ENCODE assay signal across 35 cellular contexts in genomic region chr3:173630849-173631248, GRCh38.
"Had no signal": no experiment of that assay in that cellular context is flagged by ENCODE, and none has a peak within 500 bp of the region (broad histone marks: within the 10 kb centered on the region; RNA-seq: fewer than 3 reads in every experiment).

No MANE protein-coding gene starts in this region.

- H3K27me3 Mint-ChIP-seq: activated B cell treated with CpG ODN at 0.5 μM for 24 hours; activated CD4-positive, alpha-beta memory T cell treated with anti-CD3 and anti-CD28 coated beads for 36 hours; activated CD4-positive, alpha-beta T cell treated with anti-CD3 and anti-CD28 coated beads, Interleukin-2, amount 10 ng/mL, durations not matched to agents 24 days and 14 days; activated CD8-positive, alpha-beta T cell treated with anti-CD3 and anti-CD28 coated beads for 36 hours; activated naive CD8-positive, alpha-beta T cell treated with anti-CD3 and anti-CD28 coated beads for 36 hours; activated T-helper 17 cell treated with anti-CD3 and anti-CD28 coated beads, Interleukin-2, amount 50 U/mL, for 72 hours had no signal

- H3K9me3 ChIP-seq: adrenal gland, body of pancreas, breast epithelium had no signal

- H3K36me3 Mint-ChIP-seq: activated CD4-positive, alpha-beta memory T cell treated with anti-CD3 and anti-CD28 coated beads for 36 hours; activated naive CD4-positive, alpha-beta T cell treated with anti-CD3 and anti-CD28 coated beads, Interleukin-2, amount 50 U/mL, for 72 hours; activated naive CD8-positive, alpha-beta T cell treated with anti-CD3 and anti-CD28 coated beads for 36 hours had no signal

- ATAC-seq: activated CD8-positive, alpha-beta T cell treated with anti-CD3 and anti-CD28 coated beads for 36 hours; activated naive CD4-positive, alpha-beta T cell treated with anti-CD3 and anti-CD28 coated beads, Interleukin-2, amount 50 U/mL, for 72 hours; activated T-cell treated with anti-CD3 and anti-CD28 coated beads, Interleukin-2, amount 50 U/mL, for 4 hours; activated T-cell treated with anti-CD3 and anti-CD28 coated beads, Interleukin-2, amount 50 U/mL, for 72 hours; activated T-helper 17 cell treated with anti-CD3 and anti-CD28 coated beads, Interleukin-2, amount 50 U/mL, for 72 hours; body of pancreas had no signal

- H3K4me3 Mint-ChIP-seq: activated B cell treated with CpG ODN at 0.5 μM for 24 hours; activated CD4-positive, alpha-beta memory T cell treated with anti-CD3 and anti-CD28 coated beads for 36 hours; activated CD4-positive, alpha-beta T cell treated with anti-CD3 and anti-CD28 coated beads, Interleukin-2, amount 10 ng/mL, durations not matched to agents 24 days and 14 days; activated CD8-positive, alpha-beta T cell treated with anti-CD3 and anti-CD28 coated beads for 36 hours; activated naive CD4-positive, alpha-beta T cell treated with anti-CD3 and anti-CD28 coated beads for 36 hours; activated naive CD8-positive, alpha-beta T cell treated with anti-CD3 and anti-CD28 coated beads for 36 hours; activated T-cell treated with anti-CD3 and anti-CD28 coated beads, Interleukin-2, amount 50 U/mL, for 4 hours; activated T-cell treated with anti-CD3 and anti-CD28 coated beads, Interleukin-2, amount 50 U/mL, for 72 hours; activated T-helper 1 cell treated with anti-CD3 and anti-CD28 coated beads, Interleukin-12 subunit alpha, Interleukin-12 subunit beta, Interleukin-2, Interleukin-4 antibody, amounts not matched to agents 30 ng/mL and 10 ng/mL and 1 ng/mL, durations not matched to agents 14 hours and 24 hours and 36 hours; activated T-helper 17 cell treated with anti-CD3 and anti-CD28 coated beads, Interleukin-2, amount 50 U/mL, for 72 hours; T-helper 1 cell treated with Interleukin-12 subunit alpha and Interleukin-12 subunit beta and Interleukin-4 antibody, amounts not matched to agents 30 μg/mL and 1 μg/mL, for 36 hours; T-helper 2 cell treated with Interferon-gamma antibody and Interleukin-4, amounts not matched to agents 5 μg/mL and 100 μg/mL, for 36 hours had no signal

- H3K27me3 ChIP-seq: adrenal gland, body of pancreas, brain microvascular endothelial cell, breast epithelium had no signal

- H3K4me1 ChIP-seq: adrenal gland, breast epithelium had no signal

- H3K4me3 ChIP-seq: adrenal gland, body of pancreas, breast epithelium had no signal

- H3K4me1 Mint-ChIP-seq: activated B cell treated with CpG ODN at 0.5 μM for 24 hours; activated CD4-positive, alpha-beta T cell treated with anti-CD3 and anti-CD28 coated beads, Interleukin-2, amount 10 ng/mL, durations not matched to agents 24 days and 14 days; activated naive CD8-positive, alpha-beta T cell treated with anti-CD3 and anti-CD28 coated beads for 36 hours; activated T-helper 17 cell treated with anti-CD3 and anti-CD28 coated beads, Interleukin-2, amount 50 U/mL, for 72 hours had no signal

- H3K27ac Mint-ChIP-seq: activated B cell treated with CpG ODN at 0.5 μM for 24 hours; activated CD4-positive, alpha-beta memory T cell treated with anti-CD3 and anti-CD28 coated beads for 36 hours; activated CD4-positive, alpha-beta T cell treated with anti-CD3 and anti-CD28 coated beads, Interleukin-2, amount 10 ng/mL, durations not matched to agents 24 days and 14 days; activated CD8-positive, alpha-beta T cell treated with anti-CD3 and anti-CD28 coated beads for 36 hours; activated naive CD4-positive, alpha-beta T cell treated with anti-CD3 and anti-CD28 coated beads for 36 hours; activated naive CD4-positive, alpha-beta T cell treated with anti-CD3 and anti-CD28 coated beads, Interleukin-2, amount 50 U/mL, for 72 hours; activated naive CD8-positive, alpha-beta T cell treated with anti-CD3 and anti-CD28 coated beads for 36 hours; activated T-cell treated with anti-CD3 and anti-CD28 coated beads, Interleukin-2, amount 50 U/mL, for 72 hours; activated T-helper 1 cell treated with anti-CD3 and anti-CD28 coated beads, Interleukin-12 subunit alpha, Interleukin-12 subunit beta, Interleukin-2, Interleukin-4 antibody, amounts not matched to agents 30 ng/mL and 10 ng/mL and 1 ng/mL, durations not matched to agents 14 hours and 24 hours and 36 hours; activated T-helper 17 cell treated with anti-CD3 and anti-CD28 coated beads, Interleukin-2, amount 50 U/mL, for 72 hours; T-helper 1 cell treated with Interleukin-12 subunit alpha and Interleukin-12 subunit beta and Interleukin-4 antibody, amounts not matched to agents 30 μg/mL and 1 μg/mL, for 36 hours; T-helper 2 cell treated with Interferon-gamma antibody and Interleukin-4, amounts not matched to agents 5 μg/mL and 100 μg/mL, for 36 hours had no signal

- H3K27ac ChIP-seq: adrenal gland, body of pancreas, brain microvascular endothelial cell, breast epithelium, VCaP had no signal

- DNase-seq: activated B cell treated with CpG ODN at 0.5 μM for 24 hours; activated CD4-positive, alpha-beta memory T cell treated with anti-CD3 and anti-CD28 coated beads for 36 hours; activated CD4-positive, alpha-beta T cell treated with anti-CD3 and anti-CD28 coated beads for 4 hours; activated CD4-positive, alpha-beta T cell treated with anti-CD3 and anti-CD28 coated beads, Interleukin-2, amount 10 ng/mL, durations not matched to agents 24 days and 14 days; activated CD4-positive, alpha-beta T cell treated with anti-CD3 and anti-CD28 coated beads, Interleukin-2, amount 50 U/mL, for 1 hour; activated CD4-positive, alpha-beta T cell treated with anti-CD3 and anti-CD28 coated beads, Interleukin-2, amount 50 U/mL, for 4 hours; activated CD4-positive, CD25-positive, alpha-beta regulatory T cell treated with anti-CD3 and anti-CD28 coated beads, Interleukin-2, amount 50 U/mL, for 72 hours; activated CD8-positive, alpha-beta memory T cell treated with anti-CD3 and anti-CD28 coated beads, Interleukin-2, amount 50 U/mL, for 4 hours; activated CD8-positive, alpha-beta T cell treated with anti-CD3 and anti-CD28 coated beads for 36 hours; activated effector memory CD4-positive, alpha-beta T cell treated with anti-CD3 and anti-CD28 coated beads, Interleukin-2, amount 50 U/mL, for 16 hours; activated gamma-delta T cell treated with Interleukin-2 at 50 U/mL for 16 hours; activated naive CD4-positive, alpha-beta T cell; activated naive CD4-positive, alpha-beta T cell treated with anti-CD3 and anti-CD28 coated beads for 36 hours; activated naive CD4-positive, alpha-beta T cell treated with anti-CD3 and anti-CD28 coated beads, Interleukin-2, amount 50 U/mL, for 16 hours; activated naive CD8-positive, alpha-beta T cell treated with anti-CD3 and anti-CD28 coated beads for 36 hours; activated T-cell treated with anti-CD3 and anti-CD28 coated beads for 4 hours; activated T-cell treated with anti-CD3 and anti-CD28 coated beads, Interleukin-2, amount 50 U/mL, for 1 hour; activated T-cell treated with anti-CD3 and anti-CD28 coated beads, Interleukin-2, amount 50 U/mL, for 4 hours; activated T-cell treated with anti-CD3 and anti-CD28 coated beads, Interleukin-2, amount 50 U/mL, for 72 hours; adrenal gland; amniotic stem cell; aorta; body of pancreas; brain microvascular endothelial cell; central memory CD4-positive, alpha-beta T cell; T-helper 1 cell; T-helper 2 cell; T-helper 9 cell had no signal

- H3K9me3 Mint-ChIP-seq: activated CD4-positive, alpha-beta memory T cell treated with anti-CD3 and anti-CD28 coated beads for 36 hours; activated CD4-positive, alpha-beta T cell treated with anti-CD3 and anti-CD28 coated beads, Interleukin-2, amount 10 ng/mL, durations not matched to agents 24 days and 14 days; activated naive CD4-positive, alpha-beta T cell treated with anti-CD3 and anti-CD28 coated beads for 36 hours; activated naive CD8-positive, alpha-beta T cell treated with anti-CD3 and anti-CD28 coated beads for 36 hours; activated T-cell treated with anti-CD3 and anti-CD28 coated beads, Interleukin-2, amount 50 U/mL, for 4 hours; activated T-helper 1 cell treated with anti-CD3 and anti-CD28 coated beads, Interleukin-12 subunit alpha, Interleukin-12 subunit beta, Interleukin-2, Interleukin-4 antibody, amounts not matched to agents 30 ng/mL and 10 ng/mL and 1 ng/mL, durations not matched to agents 14 hours and 24 hours and 36 hours; T-helper 1 cell treated with Interleukin-12 subunit alpha and Interleukin-12 subunit beta and Interleukin-4 antibody, amounts not matched to agents 30 μg/mL and 1 μg/mL, for 36 hours; T-helper 2 cell treated with Interferon-gamma antibody and Interleukin-4, amounts not matched to agents 5 μg/mL and 100 μg/mL, for 36 hours had no signal

- H3K36me3 ChIP-seq: adrenal gland, brain microvascular endothelial cell, breast epithelium had no signal
